ENCODE assay signal across 20 cellular contexts in genomic region chr21:42426424-42426823, GRCh38. TPM values are rescaled to one million over a fixed set of nuclear protein-coding genes. Genes with fewer than 3 reads are reported as not detected.
DNase-seq lines count a peak whose midpoint lies in the region; ATAC-seq and TF ChIP-seq lines count a peak whose summit lies in the region.
"Had no signal": no experiment of that assay in that cellular context is flagged by ENCODE, and none has a peak within 500 bp of the region (broad histone marks: within the 10 kb centered on the region; RNA-seq: fewer than 3 reads in every experiment).

No MANE protein-coding gene starts in this region.

- POLR2A ChIA-PET in activated CD8-positive, alpha-beta T cell treated with anti-CD3 and anti-CD28 coated beads, Interleukin-2, amount 10 ng/mL, durations not matched to agents 7 days and 5 days (lab: Charles Lee): interaction anchor here (0.6 to 4.8 kb wide), 3 partner anchors 10 to 21 kb away, joined by 3 to 83 read pairs (median 13); partner anchors contain the start of gene UBASH3A
- POLR2A ChIA-PET in naive thymus-derived CD8-positive, alpha-beta T cell (lab: Charles Lee): interaction anchor here (0.6 to 22.4 kb wide), 7 partner anchors 8 to 69 kb away, joined by 3 to 273 read pairs (median 4); partner anchors contain the start of genes RSPH1 and UBASH3A

- intact Hi-C loops in activated CD4-positive, alpha-beta T cell treated with anti-CD3 and anti-CD28 coated beads, Interleukin-2, amount 10 ng/mL, durations not matched to agents 24 days and 14 days (cut with micrococcal nuclease): loop anchor here (5.0 kb wide), 1 partner anchor 34 kb away; no protein-coding TSS in a partner anchor

- H3K4me3 ChIP-seq in GM12865 (ENCODE audit: low read depth, low read length): no peak overlapping the region
- H3K4me3 ChIP-seq: sigmoid colon had no signal

- peaks cover 93% of the 10 kb centered on the region for H3K36me3 Mint-ChIP-seq in activated CD4-positive, alpha-beta T cell treated with anti-CD3 and anti-CD28 coated beads, Interleukin-2, amount 10 ng/mL, durations not matched to agents 24 days and 14 days (ENCODE audit: low read depth)
- H3K36me3 Mint-ChIP-seq in activated CD8-positive, alpha-beta T cell treated with anti-CD3 and anti-CD28 coated beads, Interleukin-2, amount 10 ng/mL, durations not matched to agents 7 days and 5 days (ENCODE audit: low read depth): peaks cover 90% of the 10 kb centered on the region
- peaks cover 6 to 78% (median 32%) of the 10 kb centered on the region in 3 donors for H3K36me3 Mint-ChIP-seq in naive thymus-derived CD8-positive, alpha-beta T cell

- TF ChIP-seq CTCF in GM12865 (IDR thresholded peaks at IDR 0.05; ENCODE audit: insufficient read depth, low read depth, low read length, missing control alignments): no peak
- no peak for TF ChIP-seq CTCF in omental fat pad (IDR thresholded peaks at IDR 0.05)

- no peaks in the 10 kb centered on the region for H3K27me3 Mint-ChIP-seq in activated CD4-positive, alpha-beta T cell treated with anti-CD3 and anti-CD28 coated beads, Interleukin-2, amount 10 ng/mL, durations not matched to agents 24 days and 14 days
- H3K27me3 Mint-ChIP-seq in activated CD8-positive, alpha-beta T cell treated with anti-CD3 and anti-CD28 coated beads, Interleukin-2, amount 10 ng/mL, durations not matched to agents 7 days and 5 days (ENCODE audit: low read depth): no peaks in the 10 kb centered on the region
- no peaks in the 10 kb centered on the region for H3K27me3 Mint-ChIP-seq in naive thymus-derived CD8-positive, alpha-beta T cell

- peaks cover 54% of the 10 kb centered on the region for H3K4me1 Mint-ChIP-seq in activated CD4-positive, alpha-beta T cell treated with anti-CD3 and anti-CD28 coated beads, Interleukin-2, amount 10 ng/mL, durations not matched to agents 24 days and 14 days
- H3K4me1 Mint-ChIP-seq in activated CD8-positive, alpha-beta T cell treated with anti-CD3 and anti-CD28 coated beads, Interleukin-2, amount 10 ng/mL, durations not matched to agents 7 days and 5 days (ENCODE audit: low read depth): peaks cover 65% of the 10 kb centered on the region
- peaks cover 44 to 78% (median 67%) of the 10 kb centered on the region in 4 donors for H3K4me1 Mint-ChIP-seq in naive thymus-derived CD8-positive, alpha-beta T cell

- ATAC-seq in activated CD8-positive, alpha-beta T cell treated with anti-CD3 and anti-CD28 coated beads, Interleukin-2, amount 10 ng/mL, durations not matched to agents 7 days and 5 days: no peak
- ATAC-seq in naive thymus-derived CD8-positive, alpha-beta T cell: no peak
- ATAC-seq in omental fat pad (ENCODE audit: low FRiP score) (no peak), HG03139 (IDR thresholded peaks at IDR 0.05; ENCODE audit: unreplicated experiment) (no peak)
- ATAC-seq: foreskin keratinocyte, left cardiac atrium had no signal

- no peaks in the 10 kb centered on the region for H3K9me3 Mint-ChIP-seq in activated CD4-positive, alpha-beta T cell treated with anti-CD3 and anti-CD28 coated beads, Interleukin-2, amount 10 ng/mL, durations not matched to agents 24 days and 14 days
- no peaks in the 10 kb centered on the region for H3K9me3 Mint-ChIP-seq in activated CD8-positive, alpha-beta T cell treated with anti-CD3 and anti-CD28 coated beads, Interleukin-2, amount 10 ng/mL, durations not matched to agents 7 days and 5 days (ENCODE audit: insufficient read depth)
- no peaks in the 10 kb centered on the region for H3K9me3 Mint-ChIP-seq in naive thymus-derived CD8-positive, alpha-beta T cell
- H3K9me3 Mint-ChIP-seq: activated T-cell treated with anti-CD3 and anti-CD28 coated beads, Interleukin-2, amount 50 U/mL, for 4 hours had no signal

- peak overlapping the region; percentile 92 for H3K27ac Mint-ChIP-seq in activated CD4-positive, alpha-beta T cell treated with anti-CD3 and anti-CD28 coated beads, Interleukin-2, amount 10 ng/mL, durations not matched to agents 24 days and 14 days
- peak overlapping the region; percentile 90 for H3K27ac Mint-ChIP-seq in activated CD8-positive, alpha-beta T cell treated with anti-CD3 and anti-CD28 coated beads, Interleukin-2, amount 10 ng/mL, durations not matched to agents 7 days and 5 days
- peak overlapping the region; percentile 37 to 98 (median 90) for H3K27ac Mint-ChIP-seq in naive thymus-derived CD8-positive, alpha-beta T cell

- CTCF ChIA-PET in activated CD8-positive, alpha-beta T cell treated with anti-CD3 and anti-CD28 coated beads, Interleukin-2, amount 10 ng/mL, durations not matched to agents 7 days and 5 days (lab: Charles Lee): interaction anchor here (0.9 to 7.0 kb wide), 3 partner anchors 22 to 115 kb away, joined by 3 to 76 read pairs (median 3); partner anchors contain the start of gene UBASH3A

- no peak overlapping the region for H3K4me3 Mint-ChIP-seq in activated CD4-positive, alpha-beta T cell treated with anti-CD3 and anti-CD28 coated beads, Interleukin-2, amount 10 ng/mL, durations not matched to agents 24 days and 14 days
- H3K4me3 Mint-ChIP-seq in activated CD8-positive, alpha-beta T cell treated with anti-CD3 and anti-CD28 coated beads, Interleukin-2, amount 10 ng/mL, durations not matched to agents 7 days and 5 days: peak overlapping the region; percentile 23
- H3K4me3 Mint-ChIP-seq in naive thymus-derived CD8-positive, alpha-beta T cell: peak overlapping the region in 9 of 10 donors; percentile 20 to 66 (median 47)

- no peak for DNase-seq in activated CD4-positive, alpha-beta T cell treated with anti-CD3 and anti-CD28 coated beads, Interleukin-2, amount 10 ng/mL, durations not matched to agents 24 days and 14 days
- DNase-seq in activated CD4-positive, alpha-beta T cell treated with anti-CD3 and anti-CD28 coated beads, Interleukin-2, amount 50 U/mL, for 4 hours: no peak
- DNase-seq in GM12865 (ENCODE audit: low read depth) (peak; percentile 83), omental fat pad (ENCODE audit: low spot score) (no peak)
- DNase-seq in activated CD8-positive, alpha-beta T cell treated with anti-CD3 and anti-CD28 coated beads, Interleukin-2, amount 10 ng/mL, durations not matched to agents 7 days and 5 days: no peak
- peak in 1 of 10 donors; percentile 37 for DNase-seq in naive thymus-derived CD8-positive, alpha-beta T cell
- DNase-seq in activated effector memory CD4-positive, alpha-beta T cell treated with anti-CD3 and anti-CD28 coated beads, Interleukin-2, amount 50 U/mL, for 16 hours: no peak
- DNase-seq: activated T-cell treated with anti-CD3 and anti-CD28 coated beads, Interleukin-2, amount 50 U/mL, for 4 hours; foreskin keratinocyte; GOT3; KG1; left cardiac atrium; NCI-H1092; SHP77 treated with DMSO at 0.1 percent for 48 hours; sigmoid colon; T-helper 9 cell had no signal

RNA-seq across cellular contexts. Expression of gene UBASH3A, which starts 22.7 kb away (rescaled TPM):
- total RNA-seq in activated CD4-positive, alpha-beta T cell treated with anti-CD3 and anti-CD28 coated beads, Interleukin-2, amount 10 ng/mL, durations not matched to agents 24 days and 14 days: 61.4 and 65.7 TPM in 2 replicates
- total RNA-seq in activated CD8-positive, alpha-beta T cell treated with anti-CD3 and anti-CD28 coated beads, Interleukin-2, amount 10 ng/mL, durations not matched to agents 7 days and 5 days: 10 to 100 TPM; 68.7 to 74.0 TPM
- total RNA-seq in naive thymus-derived CD8-positive, alpha-beta T cell: 10 to 100 TPM; 91.6 to 99.6 TPM
- polyA plus RNA-seq in naive thymus-derived CD8-positive, alpha-beta T cell: 10 to 100 TPM; 32.8 to 75.3 (median 53.9) TPM
- under 1 TPM in 3 of 4 donors, not detected in 1; 0.31 to 0.96 (median 0.79) TPM for total RNA-seq in omental fat pad
- total RNA-seq: chondrocyte, foreskin keratinocyte, osteocyte, sigmoid colon, temporal lobe had no signal
- polyA plus RNA-seq: foreskin keratinocyte had no signal

RNA-seq across cellular contexts. Expression of gene TMPRSS3, which starts 30.6 kb away (rescaled TPM):
- 56.9 and 58.7 TPM in 2 replicates for total RNA-seq in activated CD4-positive, alpha-beta T cell treated with anti-CD3 and anti-CD28 coated beads, Interleukin-2, amount 10 ng/mL, durations not matched to agents 24 days and 14 days
- total RNA-seq in activated CD8-positive, alpha-beta T cell treated with anti-CD3 and anti-CD28 coated beads, Interleukin-2, amount 10 ng/mL, durations not matched to agents 7 days and 5 days: 10 to 100 TPM in 1 of 2 experiments, 1 to 10 TPM in 1; 9.9 to 10.1 TPM
- total RNA-seq in naive thymus-derived CD8-positive, alpha-beta T cell: 1 to 10 TPM; 2.2 to 2.9 TPM
- 1 to 10 TPM in 1 of 3 donors, under 1 TPM in 1, not detected in 1; 0.89 to 1.4 TPM for polyA plus RNA-seq in naive thymus-derived CD8-positive, alpha-beta T cell
- total RNA-seq in omental fat pad: 1 to 10 TPM in 3 of 4 donors, under 1 TPM in 1; 0.32 to 8.7 (median 5.9) TPM
- total RNA-seq: chondrocyte, foreskin keratinocyte, osteocyte, temporal lobe had no signal
- polyA plus RNA-seq: foreskin keratinocyte had no signal

Comparison
In these comparisons a context has a peak if more than half of its experiments do, and no peak if none do; other contexts are left out.
1. RNA of gene UBASH3A, which starts 22.7 kb away (total RNA-seq): 91.6 to 99.6 TPM in naive thymus-derived CD8-positive, alpha-beta T cell, 68.7 to 74.0 TPM in activated CD8-positive, alpha-beta T cell treated with anti-CD3 and anti-CD28 coated beads, Interleukin-2, amount 10 ng/mL, durations not matched to agents 7 days and 5 days and 61.4 to 65.7 TPM in activated CD4-positive, alpha-beta T cell treated with anti-CD3 and anti-CD28 coated beads, Interleukin-2, amount 10 ng/mL, durations not matched to agents 24 days and 14 days; 0.31 to 0.96 TPM in omental fat pad; every median in the first group is over 10 times any median in the second.
2. Peak in every context shown above with its lines, with median percentiles within 50 percentile points of each other: H3K27ac Mint-ChIP-seq.